14 cellular contexts compared by ENCODE assay signal in the genomic region with DNA sequence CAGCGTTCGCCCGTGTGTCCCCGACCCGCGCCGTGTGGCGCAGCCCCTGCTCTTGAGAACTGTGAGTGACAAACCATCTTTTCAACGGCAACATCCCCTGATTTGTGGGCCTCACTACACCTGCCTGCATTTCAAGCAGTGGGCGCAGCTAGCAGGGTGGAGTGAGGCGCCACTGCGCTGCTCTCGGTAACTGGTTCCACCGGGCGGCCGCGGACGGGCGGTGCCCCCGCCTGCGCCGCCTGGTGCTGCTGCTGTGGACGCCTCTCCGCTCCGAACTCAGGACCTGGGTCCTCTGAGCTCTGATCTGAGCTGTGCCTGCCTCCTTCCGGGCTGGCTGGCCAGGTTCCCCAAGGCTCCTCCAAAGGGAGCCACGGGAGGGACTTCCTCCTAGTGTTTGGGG. TPM values are rescaled to one million over a fixed set of nuclear protein-coding genes. Genes with fewer than 3 reads are reported as not detected.
DNase-seq lines count a peak whose midpoint lies in the region; ATAC-seq and TF ChIP-seq lines count a peak whose summit lies in the region.
"Had no signal": no experiment of that assay in that cellular context is flagged by ENCODE, and none has a peak within 500 bp of the region (broad histone marks: within the 10 kb centered on the region; RNA-seq: fewer than 3 reads in every experiment).

No MANE protein-coding gene starts in this region.

- TF ChIP-seq CTCF in parathyroid adenoma (IDR thresholded peaks at IDR 0.05) (no peak), tibial artery (IDR thresholded peaks at IDR 0.05) (no peak)

- H3K4me3 Mint-ChIP-seq in CD8-positive, alpha-beta memory T cell: peak overlapping the region in 5 of 7 donors; percentile 46 to 71 (median 60)
- H3K4me3 Mint-ChIP-seq in T-helper 17 cell: peak overlapping the region; percentile 25
- H3K4me3 Mint-ChIP-seq: activated naive CD8-positive, alpha-beta T cell treated with anti-CD3 and anti-CD28 coated beads, Interleukin-2, amount 10 ng/mL, durations not matched to agents 7 days and 5 days had no signal

- H3K4me2 ChIP-seq in parathyroid adenoma (ENCODE audit: low read length): no peak overlapping the region

- ATAC-seq in T-helper 17 cell (no peak), left cardiac atrium (peak; percentile 67 to 70), HG02678 (IDR thresholded peaks at IDR 0.05; ENCODE audit: unreplicated experiment) (no peak)

- H3K9me3 Mint-ChIP-seq in CD8-positive, alpha-beta memory T cell: no peaks in the 10 kb centered on the region
- H3K9me3 Mint-ChIP-seq: activated naive CD8-positive, alpha-beta T cell treated with anti-CD3 and anti-CD28 coated beads, Interleukin-2, amount 10 ng/mL, durations not matched to agents 7 days and 5 days had no signal

- H3K4me3 ChIP-seq in CD8-positive, alpha-beta memory T cell (ENCODE audit: low read length): no peak overlapping the region
- no peak overlapping the region for H3K4me3 ChIP-seq in parathyroid adenoma (ENCODE audit: low read depth, low read length)
- no peak overlapping the region for H3K4me3 ChIP-seq in tibial artery

- no peaks in the 10 kb centered on the region for H3K36me3 Mint-ChIP-seq in CD8-positive, alpha-beta memory T cell
- H3K36me3 Mint-ChIP-seq in T-helper 17 cell (ENCODE audit: low read depth): peaks cover 2% of the 10 kb centered on the region
- H3K36me3 Mint-ChIP-seq: activated naive CD8-positive, alpha-beta T cell treated with anti-CD3 and anti-CD28 coated beads, Interleukin-2, amount 10 ng/mL, durations not matched to agents 7 days and 5 days had no signal

- peak overlapping the region in 2 of 8 donors; percentile 52 to 58 for H3K27ac Mint-ChIP-seq in CD8-positive, alpha-beta memory T cell
- H3K27ac Mint-ChIP-seq in T-helper 17 cell: no peak overlapping the region
- H3K27ac Mint-ChIP-seq: activated naive CD8-positive, alpha-beta T cell treated with anti-CD3 and anti-CD28 coated beads, Interleukin-2, amount 10 ng/mL, durations not matched to agents 7 days and 5 days had no signal

- CTCF ChIA-PET in CD8-positive, alpha-beta memory T cell (lab: Charles Lee): no interaction called here

- peaks cover 13 to 17% (median 16%) of the 10 kb centered on the region in 3 donors for H3K4me1 Mint-ChIP-seq in CD8-positive, alpha-beta memory T cell
- peaks cover 7% of the 10 kb centered on the region for H3K4me1 Mint-ChIP-seq in T-helper 17 cell

- POLR2A ChIA-PET in CD8-positive, alpha-beta memory T cell (lab: Charles Lee): interaction anchor here (0.6 kb wide), 1 partner anchor 283 kb away, joined by 4 read pairs; no protein-coding TSS in a partner anchor

- intact Hi-C loops in left cardiac atrium (cut with DNase I) (no loop called here), tibial artery (cut with DNase I; ENCODE audit: low total_unique reads) (no loop called here)

- no peak for DNase-seq in CD8-positive, alpha-beta memory T cell
- DNase-seq in T-helper 17 cell: no peak
- DNase-seq in left cardiac atrium: no peak
- no peak for DNase-seq in A172 (ENCODE audit: low spot score)
- DNase-seq in SHP77 treated with DMSO at 0.1 percent for 48 hours (lab: John Stamatoyannopoulos, UW): no peak
- DNase-seq in tibial artery: no peak
- DNase-seq: activated CD4-positive, alpha-beta T cell treated with anti-CD3 and anti-CD28 coated beads, Interleukin-2, amount 50 U/mL, for 4 hours; activated naive CD8-positive, alpha-beta T cell treated with anti-CD3 and anti-CD28 coated beads, Interleukin-2, amount 10 ng/mL, durations not matched to agents 7 days and 5 days; NCI-H1092 treated with DMSO at 0.1 percent for 48 hours; SW 1271 had no signal

- H3K27ac ChIP-seq in CD8-positive, alpha-beta memory T cell (ENCODE audit: low read depth, low read length): no peak overlapping the region
- H3K27ac ChIP-seq in parathyroid adenoma (no peak overlapping the region), tibial artery (no peak overlapping the region)
- H3K27ac ChIP-seq: HL-60 had no signal

- peaks cover 6 to 8% of the 10 kb centered on the region in 2 donors for H3K27me3 Mint-ChIP-seq in CD8-positive, alpha-beta memory T cell
- H3K27me3 Mint-ChIP-seq in T-helper 17 cell: peaks cover 5% of the 10 kb centered on the region

- peak overlapping the region; percentile 64 for H2AFZ ChIP-seq in parathyroid adenoma

- no peaks in the 10 kb centered on the region for H3K79me2 ChIP-seq in parathyroid adenoma

- no peaks in the 10 kb centered on the region for H3K4me1 ChIP-seq in CD8-positive, alpha-beta memory T cell (ENCODE audit: insufficient read depth, low read length)
- H3K4me1 ChIP-seq in parathyroid adenoma (no peaks in the 10 kb centered on the region), tibial artery (peaks cover 0 to 15% (median 11%) of the 10 kb centered on the region in 4 donors)

- no peaks in the 10 kb centered on the region for H3K36me3 ChIP-seq in CD8-positive, alpha-beta memory T cell (ENCODE audit: insufficient read depth, low read length)
- H3K36me3 ChIP-seq in parathyroid adenoma (ENCODE audit: control insufficient read depth, insufficient read depth, low read length): no peaks in the 10 kb centered on the region
- H3K36me3 ChIP-seq in tibial artery: no peaks in the 10 kb centered on the region

- no peak overlapping the region for H3K9ac ChIP-seq in parathyroid adenoma

- H3K27me3 ChIP-seq in CD8-positive, alpha-beta memory T cell (ENCODE audit: insufficient read depth, low read length, poor library complexity, severe bottlenecking): no peaks in the 10 kb centered on the region
- no peaks in the 10 kb centered on the region for H3K27me3 ChIP-seq in parathyroid adenoma (ENCODE audit: control insufficient read depth, insufficient read depth, low read length)
- peaks cover 0 to 39% of the 10 kb centered on the region in 2 donors for H3K27me3 ChIP-seq in tibial artery

- H3K9me3 ChIP-seq in CD8-positive, alpha-beta memory T cell (ENCODE audit: low read length): no peaks in the 10 kb centered on the region
- H3K9me3 ChIP-seq in T-helper 17 cell (ENCODE audit: control insufficient read depth, low read length, poor library complexity, severe bottlenecking) (no peaks in the 10 kb centered on the region), parathyroid adenoma (ENCODE audit: control insufficient read depth, low read length) (no peaks in the 10 kb centered on the region), tibial artery (no peaks in the 10 kb centered on the region)

RNA-seq across cellular contexts. Expression of a gene that starts 5.9 kb away (rescaled TPM):
- total RNA-seq in CD8-positive, alpha-beta memory T cell: under 1 TPM; 0.35 to 0.42 TPM
- 0.72 TPM for polyA plus RNA-seq in CD8-positive, alpha-beta memory T cell
- total RNA-seq in T-helper 17 cell (under 1 TPM in 1 of 2 donors, not detected in 1; 0.30 TPM), left cardiac atrium (under 1 TPM in 1 of 2 donors, not detected in 1; 0.18 TPM)
- not detected in 2 replicates for total RNA-seq in A172 (2014; rRNA removed; shearing (Covaris generic))
- total RNA-seq: endothelial cell of umbilical vein had no signal

Comparison
In these comparisons a context has a peak if more than half of its experiments do, and no peak if none do; other contexts are left out.
1. ATAC-seq: peak in left cardiac atrium (2 of 2); none in T-helper 17 cell (single experiment) and HG02678 (single experiment).